1 cellular context compared by ENCODE assay signal in the genomic region with DNA sequence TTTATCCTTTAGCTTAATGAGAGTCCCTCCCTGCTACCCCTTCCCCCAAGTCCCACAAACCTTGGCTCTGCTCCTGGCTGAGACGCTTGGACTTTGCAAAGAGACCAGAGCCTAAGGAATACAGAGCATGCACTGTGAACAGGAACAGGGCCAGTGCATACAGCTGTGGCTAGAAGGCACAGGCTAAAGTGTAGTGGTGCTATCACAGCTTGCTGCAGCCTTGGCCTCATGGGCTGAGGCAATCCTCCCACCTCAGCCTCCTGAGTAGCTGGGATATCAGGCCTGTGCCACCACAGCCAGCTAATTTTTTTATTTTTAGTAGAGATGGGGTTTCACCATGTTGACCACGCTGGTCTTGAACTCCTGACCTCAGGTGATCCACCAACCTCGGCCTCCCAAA.
A peak's percentile ranks its signal among the peaks of the same experiment; 100 is the strongest.
TF ChIP-seq lines count a peak whose summit lies in the region.

No MANE protein-coding gene starts in this region.

TF ChIP-seq in HepG2, 621 proteins besides CTCF, POLR2A, EP300 and RAD21:
- peak; percentile 80 for TF ChIP-seq ZNF770 (CRISPR knock-in tag; IDR thresholded peaks at IDR 0.05)
- 0 out of 2 replicates have a peak, but pooled peaks have one; percentile 31 for TF ChIP-seq ZMYM3 (CRISPR knock-in tag; IDR thresholded peaks at IDR 0.05)
- TF ChIP-seq, protein P1, sequence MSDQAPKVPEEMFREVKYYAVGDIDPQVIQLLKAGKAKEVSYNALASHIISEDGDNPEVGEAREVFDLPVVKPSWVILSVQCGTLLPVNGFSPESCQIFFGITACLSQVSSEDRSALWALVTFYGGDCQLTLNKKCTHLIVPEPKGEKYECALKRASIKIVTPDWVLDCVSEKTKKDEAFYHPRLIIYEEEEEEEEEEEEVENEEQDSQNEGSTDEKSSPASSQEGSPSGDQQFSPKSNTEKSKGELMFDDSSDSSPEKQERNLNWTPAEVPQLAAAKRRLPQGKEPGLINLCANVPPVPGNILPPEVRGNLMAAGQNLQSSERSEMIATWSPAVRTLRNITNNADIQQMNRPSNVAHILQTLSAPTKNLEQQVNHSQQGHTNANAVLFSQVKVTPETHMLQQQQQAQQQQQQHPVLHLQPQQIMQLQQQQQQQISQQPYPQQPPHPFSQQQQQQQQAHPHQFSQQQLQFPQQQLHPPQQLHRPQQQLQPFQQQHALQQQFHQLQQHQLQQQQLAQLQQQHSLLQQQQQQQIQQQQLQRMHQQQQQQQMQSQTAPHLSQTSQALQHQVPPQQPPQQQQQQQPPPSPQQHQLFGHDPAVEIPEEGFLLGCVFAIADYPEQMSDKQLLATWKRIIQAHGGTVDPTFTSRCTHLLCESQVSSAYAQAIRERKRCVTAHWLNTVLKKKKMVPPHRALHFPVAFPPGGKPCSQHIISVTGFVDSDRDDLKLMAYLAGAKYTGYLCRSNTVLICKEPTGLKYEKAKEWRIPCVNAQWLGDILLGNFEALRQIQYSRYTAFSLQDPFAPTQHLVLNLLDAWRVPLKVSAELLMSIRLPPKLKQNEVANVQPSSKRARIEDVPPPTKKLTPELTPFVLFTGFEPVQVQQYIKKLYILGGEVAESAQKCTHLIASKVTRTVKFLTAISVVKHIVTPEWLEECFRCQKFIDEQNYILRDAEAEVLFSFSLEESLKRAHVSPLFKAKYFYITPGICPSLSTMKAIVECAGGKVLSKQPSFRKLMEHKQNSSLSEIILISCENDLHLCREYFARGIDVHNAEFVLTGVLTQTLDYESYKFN (CRISPR knock-in tag; conservative IDR thresholded peaks at IDR 0.05) = no peak
- TF ChIP-seq LCORL (IDR thresholded peaks at IDR 0.05) = no peak
- no peak for TF ChIP-seq LCORL (CRISPR knock-in tag; IDR thresholded peaks at IDR 0.05)
